Comparison of ENCODE assay signal across 22 cellular contexts in the genomic region with DNA sequence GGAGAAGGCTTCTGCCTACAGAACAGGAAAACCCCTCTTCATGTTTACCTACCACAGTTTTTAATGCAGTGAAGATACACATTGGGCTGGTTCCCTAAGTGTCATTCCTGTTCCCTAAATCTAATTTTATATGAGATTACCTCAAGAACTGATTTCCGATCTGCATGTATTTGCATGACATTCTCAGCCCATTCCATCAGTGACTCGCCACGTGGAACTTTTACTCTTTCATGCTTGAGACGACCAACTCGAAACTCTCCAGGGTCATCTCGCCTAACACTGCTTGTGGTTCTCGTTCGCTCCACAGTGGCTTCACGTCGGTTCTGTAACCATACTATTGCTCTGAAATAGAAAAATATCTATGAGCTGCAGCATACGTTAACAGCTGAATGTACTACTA.
"Had no signal": no experiment of that assay in that cellular context is flagged by ENCODE, and none has a peak within 500 bp of the region (broad histone marks: within the 10 kb centered on the region; RNA-seq: fewer than 3 reads in every experiment).

No MANE protein-coding gene starts in this region.

- H3K9me3 ChIP-seq: esophagus squamous epithelium, left lung, ovary, psoas muscle, suprapubic skin, thyroid gland, vagina had no signal

- H3K27me3 ChIP-seq: esophagus squamous epithelium, left lung, ovary, suprapubic skin, thyroid gland, vagina had no signal

- ATAC-seq: left lung; natural killer cell; psoas muscle; right cardiac atrium; stimulated activated naive CD8-positive, alpha-beta T cell treated with anti-CD3 and anti-CD28 coated beads, Interleukin-15, amount 100 ng/mL, for 72 hours had no signal

- H3K4me1 ChIP-seq: esophagus squamous epithelium, left lung, psoas muscle, suprapubic skin, thyroid gland, vagina had no signal

- H3K27ac Mint-ChIP-seq: natural killer cell had no signal

- H3K9me3 Mint-ChIP-seq: natural killer cell; stimulated activated naive CD8-positive, alpha-beta T cell treated with anti-CD3 and anti-CD28 coated beads, Interleukin-15, amount 100 ng/mL, for 72 hours had no signal

- H3K36me3 ChIP-seq: ovary had no signal

- H3K4me3 Mint-ChIP-seq: natural killer cell; stimulated activated naive CD8-positive, alpha-beta T cell treated with anti-CD3 and anti-CD28 coated beads, Interleukin-15, amount 100 ng/mL, for 72 hours had no signal

- H3K4me1 Mint-ChIP-seq: natural killer cell; stimulated activated naive CD8-positive, alpha-beta T cell treated with anti-CD3 and anti-CD28 coated beads, Interleukin-15, amount 100 ng/mL, for 72 hours had no signal

- H3K4me3 ChIP-seq: coronary artery, esophagus squamous epithelium, left lung, ovary, psoas muscle, skin epidermis, suprapubic skin, thyroid gland, vagina had no signal

- H3K27me3 Mint-ChIP-seq: stimulated activated naive CD8-positive, alpha-beta T cell treated with anti-CD3 and anti-CD28 coated beads, Interleukin-15, amount 100 ng/mL, for 72 hours had no signal

- H3K27ac ChIP-seq: coronary artery, esophagus squamous epithelium, left lung, ovary, psoas muscle, skin epidermis, suprapubic skin, thyroid gland, vagina had no signal

- DNase-seq: dermis blood vessel endothelial cell; effector memory CD4-positive, alpha-beta T cell; esophagus squamous epithelium; foreskin melanocyte; kidney; left lung; natural killer cell; occipital lobe; ovary; posterior cingulate gyrus; psoas muscle; right cardiac atrium; stimulated activated CD4-positive, alpha-beta T cell treated with anti-CD3 and anti-CD28 coated beads, Interleukin-15, amount 100 ng/mL, for 24 hours; stimulated activated CD4-positive, alpha-beta T cell treated with anti-CD3 and anti-CD28 coated beads, Interleukin-2, amount 100 ng/mL, for 48 hours; stimulated activated naive CD4-positive, alpha-beta T cell; stimulated activated naive CD8-positive, alpha-beta T cell treated with anti-CD3 and anti-CD28 coated beads, Interleukin-15, amount 100 ng/mL, for 72 hours; thyroid gland; trophoblast cell had no signal
